In genomic region chr12:100151769-100152168, GRCh38 we compare ENCODE assay signal across 23 cellular contexts.
"Had no signal": no experiment of that assay in that cellular context is flagged by ENCODE, and none has a peak within 500 bp of the region (broad histone marks: within the 10 kb centered on the region; RNA-seq: fewer than 3 reads in every experiment).

No MANE protein-coding gene starts in this region.

- H3K36me3 ChIP-seq: brain microvascular endothelial cell, lower lobe of right lung, spleen, tibial nerve had no signal

- H3K9me3 ChIP-seq: lower lobe of right lung, spleen, tibial nerve had no signal

- DNase-seq: activated CD4-positive, alpha-beta T cell treated with anti-CD3 and anti-CD28 coated beads for 4 hours; activated CD4-positive, alpha-beta T cell treated with anti-CD3 and anti-CD28 coated beads, Interleukin-2, amount 50 U/mL, for 4 hours; activated gamma-delta T cell treated with Interleukin-2 at 50 U/mL for 16 hours; activated naive CD4-positive, alpha-beta T cell treated with anti-CD3 and anti-CD28 coated beads, Interleukin-2, amount 50 U/mL, for 16 hours; activated T-cell treated with anti-CD3 and anti-CD28 coated beads for 4 hours; amniotic stem cell; brain microvascular endothelial cell; dorsolateral prefrontal cortex; effector memory CD8-positive, alpha-beta T cell; foreskin fibroblast; head of caudate nucleus; hippocampal formation; kidney glomerular epithelial cell; lower lobe of right lung; mesenchymal stem cell; right cardiac atrium; spleen; stimulated activated naive CD4-positive, alpha-beta T cell treated with Interleukin-2 at 50 U/mL for 16 hours had no signal

- H3K27me3 Mint-ChIP-seq: effector memory CD8-positive, alpha-beta T cell; natural killer cell treated with Interleukin-12 subunit alpha and Interleukin-12 subunit beta and Interleukin-15 and Interleukin-18, amount 100 ng/mL, for 72 hours had no signal

- H3K27me3 ChIP-seq: brain microvascular endothelial cell, dorsolateral prefrontal cortex, spleen, tibial nerve had no signal

- H3K27ac Mint-ChIP-seq: activated T-helper 1 cell treated with anti-CD3 and anti-CD28 coated beads, Interleukin-12 subunit alpha, Interleukin-12 subunit beta, Interleukin-2, Interleukin-4 antibody, amounts not matched to agents 30 ng/mL and 10 ng/mL and 1 ng/mL, durations not matched to agents 14 hours and 24 hours and 36 hours; effector memory CD8-positive, alpha-beta T cell; natural killer cell treated with Interleukin-12 subunit alpha and Interleukin-12 subunit beta and Interleukin-15 and Interleukin-18, amount 100 ng/mL, for 72 hours had no signal

- H3K36me3 Mint-ChIP-seq: natural killer cell treated with Interleukin-12 subunit alpha and Interleukin-12 subunit beta and Interleukin-15 and Interleukin-18, amount 100 ng/mL, for 72 hours had no signal

- H3K4me3 Mint-ChIP-seq: activated T-helper 1 cell treated with anti-CD3 and anti-CD28 coated beads, Interleukin-12 subunit alpha, Interleukin-12 subunit beta, Interleukin-2, Interleukin-4 antibody, amounts not matched to agents 30 ng/mL and 10 ng/mL and 1 ng/mL, durations not matched to agents 14 hours and 24 hours and 36 hours; effector memory CD8-positive, alpha-beta T cell; natural killer cell treated with Interleukin-12 subunit alpha and Interleukin-12 subunit beta and Interleukin-15 and Interleukin-18, amount 100 ng/mL, for 72 hours had no signal

- H3K4me3 ChIP-seq: coronary artery, dorsolateral prefrontal cortex, lower lobe of right lung, spleen, tibial nerve had no signal

- H3K4me1 ChIP-seq: lower lobe of right lung, tibial nerve had no signal

- H3K27ac ChIP-seq: brain microvascular endothelial cell, coronary artery, dorsolateral prefrontal cortex, lower lobe of right lung, spleen, tibial nerve had no signal

- H3K9me3 Mint-ChIP-seq: activated T-helper 1 cell treated with anti-CD3 and anti-CD28 coated beads, Interleukin-12 subunit alpha, Interleukin-12 subunit beta, Interleukin-2, Interleukin-4 antibody, amounts not matched to agents 30 ng/mL and 10 ng/mL and 1 ng/mL, durations not matched to agents 14 hours and 24 hours and 36 hours; effector memory CD8-positive, alpha-beta T cell; natural killer cell treated with Interleukin-12 subunit alpha and Interleukin-12 subunit beta and Interleukin-15 and Interleukin-18, amount 100 ng/mL, for 72 hours had no signal

- ATAC-seq: effector memory CD8-positive, alpha-beta T cell; left lobe of liver; lower lobe of right lung; natural killer cell treated with Interleukin-12 subunit alpha and Interleukin-12 subunit beta and Interleukin-15 and Interleukin-18, amount 100 ng/mL, for 72 hours; right cardiac atrium had no signal
